In genomic region chr1:12617511-12617900, GRCh38 we compare ENCODE assay signal across 1 cellular context.
TF ChIP-seq lines count a peak whose summit lies in the region.

No MANE protein-coding gene starts in this region.

TF ChIP-seq in GM23338, 12 proteins besides CTCF, POLR2A, EP300 and RAD21 (continued from another document):
- TF ChIP-seq REST (IDR thresholded peaks at IDR 0.05; ENCODE audit: unreplicated experiment) (no peak), JUNB (IDR thresholded peaks at IDR 0.05; ENCODE audit: unreplicated experiment) (no peak)
